18 cellular contexts compared by ENCODE assay signal in genomic region chr15:61057830-61058529, GRCh38.
DNase-seq lines count a peak whose midpoint lies in the region; ATAC-seq and TF ChIP-seq lines count a peak whose summit lies in the region.
"Had no signal": no experiment of that assay in that cellular context is flagged by ENCODE, and none has a peak within 500 bp of the region (broad histone marks: within the 10 kb centered on the region; RNA-seq: fewer than 3 reads in every experiment).

No MANE protein-coding gene starts in this region.

- TF ChIP-seq CTCF in WTC11 (IDR thresholded peaks at IDR 0.05), result no peak
- TF ChIP-seq CTCF in fibroblast of the aortic adventitia (IDR thresholded peaks at IDR 0.05; ENCODE audit: insufficient read depth, low read length), result no peak

- no peak overlapping the region for H3K27ac Mint-ChIP-seq in activated CD4-positive, alpha-beta memory T cell treated with anti-CD3 and anti-CD28 coated beads for 36 hours
- no peak overlapping the region for H3K27ac Mint-ChIP-seq in activated CD4-positive, alpha-beta memory T cell treated with anti-CD3 and anti-CD28 coated beads, Interleukin-2, amount 10 ng/mL, durations not matched to agents 7 days and 5 days
- H3K27ac Mint-ChIP-seq in WTC11, result 0 out of 2 replicates have a peak overlapping the region, but pooled peaks have one; percentile 1
- H3K27ac Mint-ChIP-seq: CD4-positive, alpha-beta T cell; GM23338 had no signal

- H3K4me3 Mint-ChIP-seq in activated CD4-positive, alpha-beta memory T cell treated with anti-CD3 and anti-CD28 coated beads for 36 hours, result no peak overlapping the region
- no peak overlapping the region for H3K4me3 Mint-ChIP-seq in activated CD4-positive, alpha-beta memory T cell treated with anti-CD3 and anti-CD28 coated beads, Interleukin-2, amount 10 ng/mL, durations not matched to agents 7 days and 5 days
- H3K4me3 Mint-ChIP-seq in WTC11, result no peak overlapping the region
- H3K4me3 Mint-ChIP-seq: CD4-positive, alpha-beta T cell; GM23338 had no signal

- no peaks in the 10 kb centered on the region for H3K9me3 Mint-ChIP-seq in activated CD4-positive, alpha-beta memory T cell treated with anti-CD3 and anti-CD28 coated beads for 36 hours
- no peaks in the 10 kb centered on the region for H3K9me3 Mint-ChIP-seq in activated CD4-positive, alpha-beta memory T cell treated with anti-CD3 and anti-CD28 coated beads, Interleukin-2, amount 10 ng/mL, durations not matched to agents 7 days and 5 days
- H3K9me3 Mint-ChIP-seq in WTC11, result no peaks in the 10 kb centered on the region
- H3K9me3 Mint-ChIP-seq: CD4-positive, alpha-beta T cell; GM23338 had no signal

- ATAC-seq in WTC11 (no peak), HG03095 (IDR thresholded peaks at IDR 0.05; ENCODE audit: unreplicated experiment) (no peak)
- ATAC-seq: GM23338, K562, Panc1, Right ventricle myocardium inferior had no signal

- intact Hi-C loops in activated CD4-positive, alpha-beta memory T cell treated with anti-CD3 and anti-CD28 coated beads for 36 hours (cut with micrococcal nuclease), result loop anchor here (1.0 to 10.0 kb wide), 4 partner anchors 157 to 583 kb away; partner anchors contain the start of gene ICE2

- no peak overlapping the region for H3K4me3 ChIP-seq in fibroblast of the aortic adventitia (ENCODE audit: low read depth, low read length)
- H3K4me3 ChIP-seq: GM23338, K562 had no signal

- peak; percentile 11 for DNase-seq in activated CD4-positive, alpha-beta memory T cell treated with anti-CD3 and anti-CD28 coated beads for 36 hours
- no peak for DNase-seq in activated CD4-positive, alpha-beta memory T cell treated with anti-CD3 and anti-CD28 coated beads, Interleukin-2, amount 10 ng/mL, durations not matched to agents 7 days and 5 days
- DNase-seq in WTC11 (ENCODE audit: low spot score) (no peak), fibroblast of the aortic adventitia (ENCODE audit: low read depth) (peak; percentile 23), SKM-1 treated with dmso at 0.1 percent for 144 hours (lab: John Stamatoyannopoulos, UW; ENCODE audit: unreplicated experiment) (no peak), NCI-H2107 (lab: John Stamatoyannopoulos, UW) (no peak), H4 (ENCODE audit: low spot score) (no peak)
- DNase-seq: CD4-positive, alpha-beta T cell; DMS79 treated with DMSO at 0.1 percent for 48 hours; GDM1; NCI-H1048; NCI-H446; NCI-H82 had no signal

- CTCF ChIA-PET in activated CD4-positive, alpha-beta memory T cell treated with anti-CD3 and anti-CD28 coated beads for 36 hours (lab: Charles Lee), result no interaction called here
- CTCF ChIA-PET in activated CD4-positive, alpha-beta memory T cell treated with anti-CD3 and anti-CD28 coated beads, Interleukin-2, amount 10 ng/mL, durations not matched to agents 7 days and 5 days (lab: Charles Lee), result no interaction called here
- CTCF ChIA-PET in WTC11 (lab: Charles Lee), result no interaction called here

- H3K4me1 Mint-ChIP-seq in activated CD4-positive, alpha-beta memory T cell treated with anti-CD3 and anti-CD28 coated beads for 36 hours (ENCODE audit: low read depth), result peaks cover 13% of the 10 kb centered on the region
- peaks cover 12% of the 10 kb centered on the region for H3K4me1 Mint-ChIP-seq in activated CD4-positive, alpha-beta memory T cell treated with anti-CD3 and anti-CD28 coated beads, Interleukin-2, amount 10 ng/mL, durations not matched to agents 7 days and 5 days
- peaks cover 28% of the 10 kb centered on the region for H3K4me1 Mint-ChIP-seq in WTC11

- POLR2A ChIA-PET in activated CD4-positive, alpha-beta memory T cell treated with anti-CD3 and anti-CD28 coated beads for 36 hours (lab: Charles Lee), result no interaction called here
- POLR2A ChIA-PET in activated CD4-positive, alpha-beta memory T cell treated with anti-CD3 and anti-CD28 coated beads, Interleukin-2, amount 10 ng/mL, durations not matched to agents 7 days and 5 days (lab: Charles Lee), result no interaction called here
- POLR2A ChIA-PET in WTC11 (lab: Charles Lee), result no interaction called here

- peaks cover 2% of the 10 kb centered on the region for H3K27me3 Mint-ChIP-seq in activated CD4-positive, alpha-beta memory T cell treated with anti-CD3 and anti-CD28 coated beads for 36 hours
- no peaks in the 10 kb centered on the region for H3K27me3 Mint-ChIP-seq in activated CD4-positive, alpha-beta memory T cell treated with anti-CD3 and anti-CD28 coated beads, Interleukin-2, amount 10 ng/mL, durations not matched to agents 7 days and 5 days
- no peaks in the 10 kb centered on the region for H3K27me3 Mint-ChIP-seq in WTC11 (ENCODE audit: low read depth)

- no peaks in the 10 kb centered on the region for H3K36me3 Mint-ChIP-seq in activated CD4-positive, alpha-beta memory T cell treated with anti-CD3 and anti-CD28 coated beads for 36 hours
- no peaks in the 10 kb centered on the region for H3K36me3 Mint-ChIP-seq in activated CD4-positive, alpha-beta memory T cell treated with anti-CD3 and anti-CD28 coated beads, Interleukin-2, amount 10 ng/mL, durations not matched to agents 7 days and 5 days (ENCODE audit: low read depth)
- H3K36me3 Mint-ChIP-seq in WTC11, result no peaks in the 10 kb centered on the region

TF ChIP-seq in WTC11, 78 proteins besides CTCF, POLR2A, EP300 and RAD21:
- no peak for TF ChIP-seq GTF2I (CRISPR knock-in tag; conservative IDR thresholded peaks at IDR 0.05)
- no peak for TF ChIP-seq SP1 (CRISPR knock-in tag; conservative IDR thresholded peaks at IDR 0.05)
- TF ChIP-seq USF1 (CRISPR knock-in tag; IDR thresholded peaks at IDR 0.05), result no peak
- TF ChIP-seq TP53 (CRISPR knock-in tag; IDR thresholded peaks at IDR 0.05), result no peak
TF ChIP-seq in WTC11: peak in this region for 0.

Comparison
In these comparisons a context has a peak if more than half of its experiments do, and no peak if none do; other contexts are left out.
1. DNase-seq: peak in activated CD4-positive, alpha-beta memory T cell treated with anti-CD3 and anti-CD28 coated beads for 36 hours (single experiment) and fibroblast of the aortic adventitia (single experiment); none in activated CD4-positive, alpha-beta memory T cell treated with anti-CD3 and anti-CD28 coated beads, Interleukin-2, amount 10 ng/mL, durations not matched to agents 7 days and 5 days (single experiment), WTC11 (single experiment), SKM-1 treated with dmso at 0.1 percent for 144 hours (single experiment), NCI-H2107 (single experiment) and H4 (single experiment).